ENCODE assay signal across 8 cellular contexts in genomic region chr1:12019858-12020509, GRCh38. TPM values are rescaled to one million over a fixed set of nuclear protein-coding genes. Genes with fewer than 3 reads are reported as not detected.
DNase-seq lines count a peak whose midpoint lies in the region; ATAC-seq and TF ChIP-seq lines count a peak whose summit lies in the region.

No MANE protein-coding gene starts in this region.

- no peaks in the 10 kb centered on the region for H3K9me3 Mint-ChIP-seq in central memory CD8-positive, alpha-beta T cell

- H3K27me3 Mint-ChIP-seq in central memory CD8-positive, alpha-beta T cell: no peaks in the 10 kb centered on the region

- H3K36me3 Mint-ChIP-seq in central memory CD8-positive, alpha-beta T cell (ENCODE audit: insufficient read depth): peaks cover 18% of the 10 kb centered on the region

- no peak for ATAC-seq in central memory CD8-positive, alpha-beta T cell (replicated peaks; ENCODE audit: extremely low read depth, poor library complexity, severe bottlenecking)
- peak; percentile 25 to 37 for ATAC-seq in lower lobe of right lung
- ATAC-seq in GM18505 (IDR thresholded peaks at IDR 0.05; ENCODE audit: unreplicated experiment): no peak

- H3K4me1 ChIP-seq in lower lobe of right lung (peaks cover 13% of the 10 kb centered on the region), urinary bladder (ENCODE audit: insufficient read depth) (no peaks in the 10 kb centered on the region)

- H3K4me3 ChIP-seq in GM12865 (ENCODE audit: low read depth, low read length) (peak overlapping the region; percentile 66), lower lobe of right lung (peak overlapping the region; percentile 98), urinary bladder (ENCODE audit: low read depth, low read length) (peak overlapping the region; percentile 78)

- 11% methylated on average over 12 of the region's 12 CpGs for WGBS in urinary bladder

- H3K36me3 ChIP-seq in lower lobe of right lung (peaks cover 34% of the 10 kb centered on the region), urinary bladder (ENCODE audit: insufficient read depth) (no peaks in the 10 kb centered on the region)

- DNase-seq in GM12865 (ENCODE audit: low read depth): peak; percentile 22
- peak; percentile 66 to 86 for DNase-seq in NOMO-1 (lab: John Stamatoyannopoulos, UW; ENCODE audit: unreplicated experiment in 2 of 2)
- DNase-seq in central memory CD8-positive, alpha-beta T cell (ENCODE audit: low spot score in 2 of 2): no peak
- DNase-seq in lower lobe of right lung: no peak
- DNase-seq in NCI-H1092 treated with DMSO at 0.1 percent for 48 hours (lab: John Stamatoyannopoulos, UW): no peak
- DNase-seq in GM20000 (ENCODE audit: low spot score): no peak

- no peak for TF ChIP-seq POLR2A in GM18505 (IDR thresholded peaks at IDR 0.05; ENCODE audit: borderline replicate concordance, extremely low read depth, insufficient read depth, insufficient read length)

- H3K9me3 ChIP-seq in lower lobe of right lung: no peaks in the 10 kb centered on the region

- peak overlapping the region; percentile 82 for H3K27ac Mint-ChIP-seq in central memory CD8-positive, alpha-beta T cell (ENCODE audit: low read depth)

- TF ChIP-seq CTCF in GM12865 (IDR thresholded peaks at IDR 0.05; ENCODE audit: insufficient read depth, low read depth, low read length, missing control alignments) (no peak), lower lobe of right lung (IDR thresholded peaks at IDR 0.05) (no peak), GM20000 (IDR thresholded peaks at IDR 0.05; ENCODE audit: extremely low read depth, missing control alignments) (no peak)

- H3K27ac ChIP-seq in lower lobe of right lung: peak overlapping the region; percentile 89
- H3K27ac ChIP-seq in urinary bladder (ENCODE audit: low read depth): no peak overlapping the region

- H3K27me3 ChIP-seq in lower lobe of right lung (ENCODE audit: low read depth): no peaks in the 10 kb centered on the region

- peaks cover 13% of the 10 kb centered on the region for H3K4me1 Mint-ChIP-seq in central memory CD8-positive, alpha-beta T cell

- intact Hi-C loops in lower lobe of right lung (cut with DNase I): no loop called here

- peak overlapping the region; percentile 78 for H3K4me3 Mint-ChIP-seq in central memory CD8-positive, alpha-beta T cell

RNA-seq across cellular contexts. Expression of gene MIIP, which starts 0.7 kb away (rescaled TPM):
- 39.3 TPM for total RNA-seq in lower lobe of right lung
- 14.4 TPM for total RNA-seq in urinary bladder
- 24.9 TPM for polyA plus RNA-seq in urinary bladder

RNA-seq across cellular contexts. Expression of gene MFN2, which starts 39.7 kb away (rescaled TPM):
- total RNA-seq in lower lobe of right lung: 72.2 TPM
- 26.6 TPM for total RNA-seq in urinary bladder
- 88.6 TPM for polyA plus RNA-seq in urinary bladder

RNA-seq across cellular contexts. Expression of gene TNFRSF8, which starts 43.1 kb away (rescaled TPM):
- total RNA-seq in lower lobe of right lung (2.7 TPM), urinary bladder (0.26 TPM)
- 1.5 TPM for polyA plus RNA-seq in urinary bladder

Comparison
In these comparisons a context has a peak if more than half of its experiments do, and no peak if none do; other contexts are left out.
1. DNase-seq: peak in GM12865 (single experiment) and NOMO-1 (2 of 2); none in central memory CD8-positive, alpha-beta T cell (0 of 2), lower lobe of right lung (single experiment), NCI-H1092 treated with DMSO at 0.1 percent for 48 hours (single experiment) and GM20000 (single experiment).
2. ATAC-seq: peak in lower lobe of right lung (2 of 2); none in central memory CD8-positive, alpha-beta T cell (single experiment) and GM18505 (single experiment).
3. Peak in every context shown above with its lines, with median percentiles within 50 percentile points of each other: H3K4me3 ChIP-seq.